In genomic region chr9:78236511-78236950, GRCh38 we compare ENCODE assay signal across 8 cellular contexts. TPM values are rescaled to one million over a fixed set of nuclear protein-coding genes. Genes with fewer than 3 reads are reported as not detected.
DNase-seq lines count a peak whose midpoint lies in the region; ATAC-seq and TF ChIP-seq lines count a peak whose summit lies in the region.

No MANE protein-coding gene starts in this region.

- H2AFZ ChIP-seq in SU-DHL-6 (ENCODE audit: low read depth, low read length, severe bottlenecking) = peak overlapping the region; percentile 96
- H2AFZ ChIP-seq in trophoblast cell (ENCODE audit: insufficient read depth, low read length, poor library complexity) = peak overlapping the region; percentile 99

- no peaks in the 10 kb centered on the region for H4K20me1 ChIP-seq in SU-DHL-6 (ENCODE audit: low read depth, low read length)

- H3K9ac ChIP-seq in SU-DHL-6 (ENCODE audit: low read length) = peak overlapping the region; percentile 84
- peak overlapping the region; percentile 89 for H3K9ac ChIP-seq in trophoblast cell (ENCODE audit: low read length)

- peak overlapping the region; percentile 90 for H3K4ac ChIP-seq in trophoblast cell (ENCODE audit: low read depth, low read length)

- no peak overlapping the region for H2BK12ac ChIP-seq in trophoblast cell (ENCODE audit: low read length)

- H2BK5ac ChIP-seq in trophoblast cell (ENCODE audit: low read depth, low read length, poor library complexity) = no peak overlapping the region

- no peaks in the 10 kb centered on the region for H3K9me2 ChIP-seq in SU-DHL-6 (replicated peaks; ENCODE audit: insufficient read depth, low read length)

- WGBS in trophoblast cell (ENCODE audit: extremely low coverage, insufficient coverage, insufficient read length) = no CpG with 5 or more reads among the region's 13 CpGs

- H3K36me3 ChIP-seq in SU-DHL-6 (ENCODE audit: low read length) = peaks cover 4% of the 10 kb centered on the region; the same call in 1 of the 2 replicates
- H3K36me3 ChIP-seq in trophoblast cell (ENCODE audit: control insufficient read depth in 1 of 2, insufficient read depth in 2 of 2, low read length in 2 of 2) = peaks cover 2 to 3% of the 10 kb centered on the region in 2 experiments

- DNase-seq in Ammon's horn (ENCODE audit: low spot score) = peak; percentile 22
- no peak for DNase-seq in foreskin fibroblast
- DNase-seq in trophoblast cell = peak in 1 of 2 donors; percentile 26
- no peak for DNase-seq in NOMO-1 treated with DMSO at 0.1 percent for 48 hours (lab: John Stamatoyannopoulos, UW; ENCODE audit: unreplicated experiment)
- DNase-seq in ureter (ENCODE audit: low spot score) = no peak

- peak overlapping the region; percentile 99 for H3K18ac ChIP-seq in trophoblast cell (ENCODE audit: low read length)

- no peaks in the 10 kb centered on the region for H3F3A ChIP-seq in SU-DHL-6 (ENCODE audit: insufficient read depth)

- H3K23ac ChIP-seq in trophoblast cell (ENCODE audit: low read length) = no peak overlapping the region

- peak overlapping the region; percentile 93 for H3K4me3 ChIP-seq in SU-DHL-6 (ENCODE audit: insufficient read depth, low read length, poor library complexity, severe bottlenecking)
- peak overlapping the region; percentile 74 to 85 for H3K4me3 ChIP-seq in foreskin fibroblast (ENCODE audit: low read depth in 1 of 2, low read length in 2 of 2)
- peak overlapping the region; percentile 93 for H3K4me3 ChIP-seq in trophoblast cell (ENCODE audit: low read depth, low read length)

- H3K4me2 ChIP-seq in SU-DHL-6 (ENCODE audit: low read depth, low read length, poor library complexity, severe bottlenecking) (peak overlapping the region; percentile 95), trophoblast cell (ENCODE audit: low read length) (peak overlapping the region; percentile 92)

- peaks cover 11% of the 10 kb centered on the region for H3K79me1 ChIP-seq in trophoblast cell (ENCODE audit: low read length)

- H3K27me3 ChIP-seq in SU-DHL-6 (ENCODE audit: low read length) (no peaks in the 10 kb centered on the region), trophoblast cell (ENCODE audit: insufficient read depth, low read length) (no peaks in the 10 kb centered on the region)

- H2BK120ac ChIP-seq in trophoblast cell (ENCODE audit: insufficient read depth, low read length, poor library complexity) = peak overlapping the region; percentile 85

- H4K8ac ChIP-seq in trophoblast cell (ENCODE audit: low read depth, low read length) = peak overlapping the region; percentile 96

- H3K27ac ChIP-seq in SU-DHL-6 (ENCODE audit: low read depth, low read length) = peak overlapping the region; percentile 63
- H3K27ac ChIP-seq in trophoblast cell (ENCODE audit: low read depth, low read length) = peak overlapping the region; percentile 82

- no peak overlapping the region for H4K12ac ChIP-seq in trophoblast cell (ENCODE audit: low read depth, low read length)

- H3K79me2 ChIP-seq in SU-DHL-6 (ENCODE audit: insufficient read depth, low read length) (peaks cover 21% of the 10 kb centered on the region), trophoblast cell (ENCODE audit: control insufficient read depth, insufficient read depth, low read length, poor library complexity) (peaks cover 8% of the 10 kb centered on the region)

- no peak for TF ChIP-seq CTCF in SU-DHL-6 (IDR thresholded peaks at IDR 0.05; ENCODE audit: insufficient read depth, low read length, poor library complexity, severe bottlenecking)
- no peak for TF ChIP-seq CTCF in foreskin fibroblast (IDR thresholded peaks at IDR 0.05; ENCODE audit: low read depth, low read length)

- H2AK5ac ChIP-seq in trophoblast cell (ENCODE audit: low read length) = no peak overlapping the region

- ATAC-seq in GM18909 (IDR thresholded peaks at IDR 0.05; ENCODE audit: poor library complexity, unreplicated experiment) = peak; percentile 25
- peak; percentile 11 for ATAC-seq in HG03196 (IDR thresholded peaks at IDR 0.05; ENCODE audit: unreplicated experiment)

- peak overlapping the region; percentile 85 for H4K91ac ChIP-seq in trophoblast cell (ENCODE audit: low read depth, low read length)

- H3K14ac ChIP-seq in trophoblast cell (ENCODE audit: low read length) = peak overlapping the region; percentile 95

- H3K9me3 ChIP-seq in SU-DHL-6 (ENCODE audit: insufficient read depth, low read length) (no peaks in the 10 kb centered on the region), trophoblast cell (ENCODE audit: insufficient read depth, low read depth, low read length) (no peaks in the 10 kb centered on the region)

- peaks cover 0 to 7% of the 10 kb centered on the region in 2 experiments for H3K4me1 ChIP-seq in trophoblast cell (ENCODE audit: control insufficient read depth in 1 of 2, insufficient read depth in 2 of 2, low read length in 2 of 2)

RNA-seq across cellular contexts. Expression of gene CEP78, which starts 0.7 kb away (rescaled TPM):
- 29.5 and 30.9 TPM in 2 replicates for polyA plus RNA-seq in trophoblast cell (2013)
- total RNA-seq in ureter = 10.2 TPM
